1 cellular context compared by ENCODE assay signal in genomic region chr14:89042021-89042420, GRCh38.
TF ChIP-seq lines count a peak whose summit lies in the region.

No MANE protein-coding gene starts in this region.

TF ChIP-seq in GM12878, 131 proteins besides CTCF, POLR2A, EP300 and RAD21 (continued from another document):
- no peak for TF ChIP-seq ZNF687 (IDR thresholded peaks at IDR 0.05)
